10 cellular contexts compared by ENCODE assay signal in the genomic region with DNA sequence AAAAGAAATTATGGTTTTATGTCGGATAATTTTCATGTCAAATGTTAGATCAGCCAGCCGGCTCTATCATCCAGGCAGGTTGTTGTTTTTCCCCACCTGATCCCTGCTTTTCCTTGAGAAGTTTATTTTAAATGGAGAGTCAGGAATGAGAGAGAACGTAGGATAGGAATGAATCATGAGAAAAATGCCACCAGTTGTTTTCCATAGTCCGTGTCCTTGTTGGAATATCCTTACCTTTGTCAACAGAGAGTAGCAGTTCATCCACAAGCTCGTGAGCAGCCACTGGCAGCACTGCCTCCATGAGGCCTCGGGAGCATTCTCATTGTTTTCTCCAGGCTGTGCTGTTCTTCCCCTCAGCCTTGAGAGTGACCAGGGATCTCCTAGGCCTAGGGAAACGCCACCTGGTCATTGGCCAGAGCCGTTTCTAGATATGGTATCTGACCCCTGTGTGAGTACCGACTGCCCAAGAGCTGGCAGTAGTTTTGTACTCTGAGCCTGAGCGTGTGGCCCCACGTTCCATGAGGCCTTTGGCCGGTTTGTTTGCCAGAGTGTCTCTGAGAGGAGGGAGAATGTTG.
DNase-seq lines count a peak whose midpoint lies in the region; ATAC-seq and TF ChIP-seq lines count a peak whose summit lies in the region.
"Had no signal": no experiment of that assay in that cellular context is flagged by ENCODE, and none has a peak within 500 bp of the region (broad histone marks: within the 10 kb centered on the region; RNA-seq: fewer than 3 reads in every experiment).

No MANE protein-coding gene starts in this region.

- intact Hi-C loops in PC-3 (cut with micrococcal nuclease) (no loop called here), tibial artery (cut with DNase I; ENCODE audit: low total_unique reads) (no loop called here)

- no TSS peak for BruUV-seq in PC-3 (replicated peaks; lab: Mats Ljungman, UMichigan)

- no peak overlapping the region for H3K4ac ChIP-seq in mesendoderm (ENCODE audit: low read depth, low read length)

- no peak overlapping the region for H2AK5ac ChIP-seq in mesendoderm (ENCODE audit: low read length)

- whole genome bisulfite sequencing in mesendoderm (ENCODE audit: extremely low coverage, insufficient coverage, low lambda C conversion rate) = no CpG with 5 or more reads among the region's 12 CpGs

- H4K8ac ChIP-seq in mesendoderm (ENCODE audit: low read depth, low read length) = no peak overlapping the region

- H3K4me1 ChIP-seq in PC-3 (ENCODE audit: insufficient read depth, low read length) = peaks cover 45% of the 10 kb centered on the region
- H3K4me1 ChIP-seq in mesendoderm (ENCODE audit: control insufficient read depth, low read depth, low read length) = no peaks in the 10 kb centered on the region
- peaks cover 0 to 100% (median 84%) of the 10 kb centered on the region in 4 donors for H3K4me1 ChIP-seq in tibial artery

- DNase-seq in PC-3 (peak; percentile 20), epithelial cell of prostate (ENCODE audit: low read depth, low spot score) (no peak), mesendoderm (peak; percentile 69), tibial artery (peak in 1 of 2 donors; percentile 80), cerebellum (ENCODE audit: low spot score) (no peak), GOT3 (lab: John Stamatoyannopoulos, UW) (no peak)
- DNase-seq in stimulated activated CD4-positive, alpha-beta T cell treated with anti-CD3 and anti-CD28 coated beads, Interleukin-4, amount 100 ng/mL, for 4 hours = no peak
- DNase-seq: foreskin melanocyte had no signal

- H3K79me2 ChIP-seq in PC-3 (ENCODE audit: low read length) (peaks cover 82% of the 10 kb centered on the region), mesendoderm (ENCODE audit: control insufficient read depth, insufficient read depth, low read length) (no peaks in the 10 kb centered on the region)

- TF ChIP-seq CTCF in PC-3 (conservative IDR thresholded peaks at IDR 0.05; ENCODE audit: low read depth, low read length) = 0 out of 2 replicates have a peak, but pooled peaks have one; percentile 14
- TF ChIP-seq CTCF in tibial artery (IDR thresholded peaks at IDR 0.05) = no peak

- H3K9ac ChIP-seq in PC-3 (ENCODE audit: low read length) = peak overlapping the region; percentile 81
- H3K9ac ChIP-seq in mesendoderm (ENCODE audit: low read length) = no peak overlapping the region

- H3K9me2 ChIP-seq in PC-3 (replicated peaks; ENCODE audit: low read length) = no peaks in the 10 kb centered on the region

- peak overlapping the region; percentile 13; the same call in 1 of the 2 replicates for H2AFZ ChIP-seq in PC-3 (ENCODE audit: low read length)

- no peaks in the 10 kb centered on the region for H3K27me3 ChIP-seq in PC-3 (ENCODE audit: low read length)
- H3K27me3 ChIP-seq in mesendoderm (ENCODE audit: insufficient read depth, low read length, poor library complexity) = no peaks in the 10 kb centered on the region
- no peaks in the 10 kb centered on the region for H3K27me3 ChIP-seq in tibial artery

- ATAC-seq in PC-3 (peak; percentile 28), GM21737 (IDR thresholded peaks at IDR 0.05; ENCODE audit: unreplicated experiment) (no peak)
- ATAC-seq: GM12878 had no signal

- no peaks in the 10 kb centered on the region for H3K79me1 ChIP-seq in mesendoderm (ENCODE audit: low read length)

- CTCF ChIA-PET in PC-3 (lab: Charles Lee) = no interaction called here

- no peak overlapping the region for H2BK15ac ChIP-seq in mesendoderm (replicated peaks; ENCODE audit: low read depth)

- H2BK120ac ChIP-seq in mesendoderm (ENCODE audit: low read depth, low read length) = no peak overlapping the region

- peaks cover 12% of the 10 kb centered on the region for H3F3A ChIP-seq in PC-3 (ENCODE audit: low read length, unreplicated experiment)

- no peak overlapping the region for H2BK5ac ChIP-seq in mesendoderm (ENCODE audit: low read length)

- H3K36me3 ChIP-seq in PC-3 (ENCODE audit: low read depth, low read length) (peaks cover 16% of the 10 kb centered on the region), mesendoderm (ENCODE audit: control insufficient read depth, insufficient read depth, low read length) (no peaks in the 10 kb centered on the region), tibial artery (peaks cover 28 to 30% (median 29%) of the 10 kb centered on the region in 3 donors)

- H3K4me3 ChIP-seq in PC-3 (ENCODE audit: low read length) (peak overlapping the region; percentile 12; the same call in 1 of the 2 replicates), mesendoderm (ENCODE audit: low read length) (no peak overlapping the region), tibial artery (peak overlapping the region; percentile 13 to 25)
- H3K4me3 ChIP-seq: GM12878 had no signal

- H3K27ac ChIP-seq in PC-3 (ENCODE audit: low read length) (peak overlapping the region; percentile 98), epithelial cell of prostate (peak overlapping the region; percentile 97), mesendoderm (ENCODE audit: low read depth, low read length) (no peak overlapping the region), tibial artery (peak overlapping the region; percentile 81 to 99)

- H3K4me2 ChIP-seq in PC-3 (ENCODE audit: low read length) (peak overlapping the region; percentile 71), mesendoderm (ENCODE audit: low read length) (no peak overlapping the region)

- H3K23ac ChIP-seq in mesendoderm (ENCODE audit: low read length) = no peak overlapping the region

- no peak overlapping the region for H3K18ac ChIP-seq in mesendoderm (ENCODE audit: low read length)

- H4K20me1 ChIP-seq in PC-3 (ENCODE audit: low read length) = no peaks in the 10 kb centered on the region

- H4K5ac ChIP-seq in mesendoderm (ENCODE audit: low read length) = no peak overlapping the region

- POLR2A ChIA-PET in PC-3 (lab: Charles Lee; ENCODE audit: unreplicated experiment) = interaction anchor here (0.5 kb wide), 1 partner anchor 481 kb away, joined by 3 read pairs; no protein-coding TSS in a partner anchor

- no peak overlapping the region for H3K56ac ChIP-seq in mesendoderm (ENCODE audit: low read length)

- no peaks in the 10 kb centered on the region for H3K9me3 ChIP-seq in PC-3 (ENCODE audit: low read length)
- H3K9me3 ChIP-seq in tibial artery = no peaks in the 10 kb centered on the region

Comparison
In these comparisons a context has a peak if more than half of its experiments do, and no peak if none do; other contexts are left out.
1. DNase-seq: peak in PC-3 (single experiment) and mesendoderm (single experiment); none in epithelial cell of prostate (single experiment), cerebellum (single experiment), GOT3 (single experiment) and stimulated activated CD4-positive, alpha-beta T cell treated with anti-CD3 and anti-CD28 coated beads, Interleukin-4, amount 100 ng/mL, for 4 hours (0 of 2).